8 cellular contexts compared by ENCODE assay signal in genomic region chr3:72255736-72256559, GRCh38.
A peak's percentile ranks its signal among the peaks of the same experiment; 100 is the strongest.
DNase-seq lines count a peak whose midpoint lies in the region; ATAC-seq, FAIRE-seq and TF ChIP-seq lines count a peak whose summit lies in the region.

No MANE protein-coding gene starts in this region.

- peaks cover 6% of the 10 kb centered on the region for H3K4me1 Mint-ChIP-seq in activated naive CD8-positive, alpha-beta T cell treated with anti-CD3 and anti-CD28 coated beads, Interleukin-2, amount 10 ng/mL, durations not matched to agents 7 days and 5 days

- POLR2A ChIA-PET in activated naive CD8-positive, alpha-beta T cell treated with anti-CD3 and anti-CD28 coated beads, Interleukin-2, amount 10 ng/mL, durations not matched to agents 7 days and 5 days (lab: Charles Lee): interaction anchor here (1.0 kb wide), 1 partner anchor 7 kb away, joined by 3 read pairs; no protein-coding TSS in a partner anchor

- TF ChIP-seq POLR2A in thyroid gland (IDR thresholded peaks at IDR 0.05): no peak

- DNase-seq in H4 (ENCODE audit: low spot score): peak; percentile 71
- peak; percentile 87 to 96 for DNase-seq in NCI-H2081 (lab: John Stamatoyannopoulos, UW)
- no peak for DNase-seq in activated naive CD8-positive, alpha-beta T cell treated with anti-CD3 and anti-CD28 coated beads, Interleukin-2, amount 10 ng/mL, durations not matched to agents 7 days and 5 days
- peak; percentile 94 for DNase-seq in kidney
- DNase-seq in thyroid gland: peak; percentile 48 to 63
- DNase-seq in effector memory CD4-positive, alpha-beta T cell: no peak

- intact Hi-C loops in kidney (cut with DNase I): no loop called here
- intact Hi-C loops in thyroid gland (cut with DNase I): no loop called here

- 37 to 39% methylated on average over 13 to 14 of the region's 14 CpGs for WGBS in thyroid gland, 2 donors

- TF ChIP-seq CTCF in kidney (IDR thresholded peaks at IDR 0.05; ENCODE audit: borderline replicate concordance, extremely low read depth, insufficient read depth) (peak; percentile 1), thyroid gland (IDR thresholded peaks at IDR 0.05) (no peak)

- H3K36me3 ChIP-seq in kidney (ENCODE audit: control insufficient read depth in 1 of 2, insufficient read depth in 2 of 2, low read length in 2 of 2) (no peaks in the 10 kb centered on the region), thyroid gland (no peaks in the 10 kb centered on the region)
- no peaks in the 10 kb centered on the region for H3K36me3 ChIP-seq in effector memory CD4-positive, alpha-beta T cell (ENCODE audit: control insufficient read depth, insufficient read depth, low read length)

- peaks cover 2% of the 10 kb centered on the region for H3K27me3 Mint-ChIP-seq in activated naive CD8-positive, alpha-beta T cell treated with anti-CD3 and anti-CD28 coated beads, Interleukin-2, amount 10 ng/mL, durations not matched to agents 7 days and 5 days

- peaks cover 1% of the 10 kb centered on the region for H3K9me3 Mint-ChIP-seq in activated naive CD8-positive, alpha-beta T cell treated with anti-CD3 and anti-CD28 coated beads, Interleukin-2, amount 10 ng/mL, durations not matched to agents 7 days and 5 days

- H3K27me3 ChIP-seq in thyroid gland: no peaks in the 10 kb centered on the region
- no peaks in the 10 kb centered on the region for H3K27me3 ChIP-seq in effector memory CD4-positive, alpha-beta T cell (replicated peaks; ENCODE audit: control insufficient read depth, insufficient read depth, low read length, poor library complexity, severe bottlenecking)

- no peak for ATAC-seq in activated naive CD8-positive, alpha-beta T cell treated with anti-CD3 and anti-CD28 coated beads, Interleukin-2, amount 10 ng/mL, durations not matched to agents 7 days and 5 days (ENCODE audit: low read depth)
- ATAC-seq in GM21825 (IDR thresholded peaks at IDR 0.05; ENCODE audit: unreplicated experiment) (no peak), HG03196 (IDR thresholded peaks at IDR 0.05; ENCODE audit: unreplicated experiment) (no peak)

- no peak overlapping the region for H3K4me3 ChIP-seq in kidney (ENCODE audit: low read length in 2 of 2)
- no peak overlapping the region for H3K4me3 ChIP-seq in thyroid gland (replicated peaks in 1 of 3)
- H3K4me3 ChIP-seq in effector memory CD4-positive, alpha-beta T cell (ENCODE audit: insufficient read depth, low read depth, low read length, poor library complexity, severe bottlenecking): no peak overlapping the region

- no peaks in the 10 kb centered on the region for H3K36me3 Mint-ChIP-seq in activated naive CD8-positive, alpha-beta T cell treated with anti-CD3 and anti-CD28 coated beads, Interleukin-2, amount 10 ng/mL, durations not matched to agents 7 days and 5 days

- peaks cover 9 to 12% of the 10 kb centered on the region in 2 donors for H3K4me1 ChIP-seq in kidney (ENCODE audit: control insufficient read depth in 1 of 2, insufficient read depth in 1 of 2, low read depth in 1 of 2, low read length in 2 of 2)
- peaks cover 10 to 16% of the 10 kb centered on the region in 2 donors for H3K4me1 ChIP-seq in thyroid gland
- H3K4me1 ChIP-seq in effector memory CD4-positive, alpha-beta T cell (ENCODE audit: control insufficient read depth, insufficient read depth, low read length, poor library complexity, severe bottlenecking): peaks cover 11% of the 10 kb centered on the region

- H3K9me3 ChIP-seq in kidney (ENCODE audit: control insufficient read depth in 1 of 2, low read length in 2 of 2): no peaks in the 10 kb centered on the region
- no peaks in the 10 kb centered on the region for H3K9me3 ChIP-seq in thyroid gland
- H3K9me3 ChIP-seq in effector memory CD4-positive, alpha-beta T cell (ENCODE audit: control insufficient read depth, low read length): no peaks in the 10 kb centered on the region

- FAIRE-seq in kidney (lab: Jason Lieb, UNC): no peak

- H3K9ac ChIP-seq in kidney (ENCODE audit: low read length in 2 of 2): no peak overlapping the region

- peak overlapping the region; percentile 47 to 56 for H3K27ac ChIP-seq in kidney (ENCODE audit: low read depth in 2 of 2, low read length in 2 of 2)
- no peak overlapping the region for H3K27ac ChIP-seq in thyroid gland
- no peak overlapping the region for H3K27ac ChIP-seq in effector memory CD4-positive, alpha-beta T cell (ENCODE audit: insufficient read depth, low read length, poor library complexity, severe bottlenecking)

- peak overlapping the region; percentile 7 for H3K4me3 Mint-ChIP-seq in activated naive CD8-positive, alpha-beta T cell treated with anti-CD3 and anti-CD28 coated beads, Interleukin-2, amount 10 ng/mL, durations not matched to agents 7 days and 5 days

- no peak overlapping the region for H3K27ac Mint-ChIP-seq in activated naive CD8-positive, alpha-beta T cell treated with anti-CD3 and anti-CD28 coated beads, Interleukin-2, amount 10 ng/mL, durations not matched to agents 7 days and 5 days

Comparison
In these comparisons a context has a peak if more than half of its experiments do, and no peak if none do; other contexts are left out.
1. DNase-seq: peak in H4 (single experiment), NCI-H2081 (2 of 2), kidney (single experiment) and thyroid gland (2 of 2); none in activated naive CD8-positive, alpha-beta T cell treated with anti-CD3 and anti-CD28 coated beads, Interleukin-2, amount 10 ng/mL, durations not matched to agents 7 days and 5 days (single experiment) and effector memory CD4-positive, alpha-beta T cell (0 of 3).
2. H3K27ac ChIP-seq: peak in kidney (2 of 2); none in thyroid gland (0 of 3) and effector memory CD4-positive, alpha-beta T cell (single experiment).